In the genomic region with DNA sequence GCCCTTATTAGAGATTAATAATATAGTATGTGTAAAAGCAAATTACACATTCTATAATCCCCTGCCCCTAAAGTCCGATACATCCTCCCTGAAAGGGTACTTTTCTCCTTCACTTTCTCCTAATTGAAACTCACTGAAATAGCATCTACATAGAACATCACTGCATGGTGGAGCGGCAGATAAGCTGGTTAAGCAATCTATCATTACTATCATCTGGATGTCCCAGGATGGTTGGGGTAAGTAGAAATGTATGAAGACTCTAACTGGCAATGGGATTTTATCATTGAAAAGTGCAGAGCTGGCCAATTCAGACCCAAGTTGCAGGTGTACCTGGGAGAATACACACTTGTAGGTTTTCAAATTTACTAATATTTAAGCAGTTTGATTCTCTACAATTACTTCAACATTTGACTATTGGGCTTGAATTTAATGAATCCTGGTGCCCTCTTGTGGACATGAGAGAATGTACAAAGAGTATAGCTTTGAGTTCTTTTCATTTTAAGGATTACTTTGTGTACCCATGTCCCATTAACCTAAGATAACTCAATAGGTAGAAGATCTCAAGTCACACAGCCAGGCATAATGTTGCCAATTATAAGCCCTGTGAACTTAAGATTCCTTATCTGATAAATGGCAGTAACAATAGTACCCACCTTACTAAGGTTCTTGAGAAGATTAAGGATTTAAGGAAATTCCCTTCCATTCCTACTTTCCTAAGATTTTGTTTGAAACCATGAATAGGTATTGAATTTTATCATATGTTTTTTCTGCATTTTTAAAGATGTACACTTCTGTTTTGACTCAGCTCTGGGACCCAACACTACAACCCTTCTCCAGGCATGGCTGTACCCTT, we compare ENCODE assay signal across 8 cellular contexts.
DNase-seq lines count a peak whose midpoint lies in the region; ATAC-seq and TF ChIP-seq lines count a peak whose summit lies in the region.

No MANE protein-coding gene starts in this region.

- DNase-seq in NCI-H2081 (lab: John Stamatoyannopoulos, UW) (peak; percentile 24 to 46), NCI-H2081 treated with DMSO at 0.1 percent for 48 hours (lab: John Stamatoyannopoulos, UW) (no peak), foreskin fibroblast (peak; percentile 28 to 75), retina (peak; percentile 48), islet precursor cell (no peak)

- H3K9ac ChIP-seq in KMS-11, result no peak overlapping the region

- H3K4me2 ChIP-seq in KMS-11, result no peak overlapping the region; the same call in 1 of the 2 replicates

- H3K27ac ChIP-seq in KMS-11, result no peak overlapping the region

- H4K20me1 ChIP-seq in KMS-11 (ENCODE audit: insufficient read depth), result no peaks in the 10 kb centered on the region

- peak; percentile 95 for TF ChIP-seq CTCF in KMS-11 (conservative IDR thresholded peaks at IDR 0.05; ENCODE audit: low read depth, low read length)
- peak; percentile 57 for TF ChIP-seq CTCF in foreskin fibroblast (IDR thresholded peaks at IDR 0.05; ENCODE audit: low read depth, low read length)

- ATAC-seq in SK-N-SH treated with all-trans-retinoic acid at 6 μM for 48 hours (peak; percentile 87), HG02610 (IDR thresholded peaks at IDR 0.05; ENCODE audit: unreplicated experiment) (no peak)

- H2AFZ ChIP-seq in KMS-11 (ENCODE audit: low read depth), result no peak overlapping the region

- H3K36me3 ChIP-seq in KMS-11 (ENCODE audit: insufficient read depth), result no peaks in the 10 kb centered on the region

- H3K4me1 ChIP-seq in KMS-11 (ENCODE audit: low read depth, poor library complexity, severe bottlenecking), result peaks cover 10% of the 10 kb centered on the region

- no peaks in the 10 kb centered on the region for H3K27me3 ChIP-seq in KMS-11 (ENCODE audit: insufficient read depth, low read depth)

- H3K4me3 ChIP-seq in KMS-11 (IDR thresholded peaks at IDR 0.05; ENCODE audit: insufficient read depth, low read depth, low read length) (no peak overlapping the region), foreskin fibroblast (ENCODE audit: low read depth in 1 of 2, low read length in 2 of 2) (no peak overlapping the region)

- H3K79me2 ChIP-seq in KMS-11 (ENCODE audit: insufficient read depth, low read depth), result no peaks in the 10 kb centered on the region

TF ChIP-seq in SK-N-SH treated with all-trans-retinoic acid at 6 μM for 48 hours, 23 proteins besides CTCF, POLR2A, EP300 and RAD21:
- TF ChIP-seq ZFP30 (CRISPR knock-in tag; IDR thresholded peaks at IDR 0.05) (no peak), PPARA (CRISPR knock-in tag; IDR thresholded peaks at IDR 0.05; ENCODE audit: borderline replicate concordance) (no peak), SNAI2 (CRISPR knock-in tag; IDR thresholded peaks at IDR 0.05) (no peak), ZFP3 (CRISPR knock-in tag; IDR thresholded peaks at IDR 0.05) (no peak), ZNF70 (CRISPR knock-in tag; IDR thresholded peaks at IDR 0.05) (no peak), ZNF565 (CRISPR knock-in tag; conservative IDR thresholded peaks at IDR 0.05; ENCODE audit: low read depth) (no peak), ZC3H10 (CRISPR knock-in tag; IDR thresholded peaks at IDR 0.05) (no peak)
- TF ChIP-seq, protein P1, sequence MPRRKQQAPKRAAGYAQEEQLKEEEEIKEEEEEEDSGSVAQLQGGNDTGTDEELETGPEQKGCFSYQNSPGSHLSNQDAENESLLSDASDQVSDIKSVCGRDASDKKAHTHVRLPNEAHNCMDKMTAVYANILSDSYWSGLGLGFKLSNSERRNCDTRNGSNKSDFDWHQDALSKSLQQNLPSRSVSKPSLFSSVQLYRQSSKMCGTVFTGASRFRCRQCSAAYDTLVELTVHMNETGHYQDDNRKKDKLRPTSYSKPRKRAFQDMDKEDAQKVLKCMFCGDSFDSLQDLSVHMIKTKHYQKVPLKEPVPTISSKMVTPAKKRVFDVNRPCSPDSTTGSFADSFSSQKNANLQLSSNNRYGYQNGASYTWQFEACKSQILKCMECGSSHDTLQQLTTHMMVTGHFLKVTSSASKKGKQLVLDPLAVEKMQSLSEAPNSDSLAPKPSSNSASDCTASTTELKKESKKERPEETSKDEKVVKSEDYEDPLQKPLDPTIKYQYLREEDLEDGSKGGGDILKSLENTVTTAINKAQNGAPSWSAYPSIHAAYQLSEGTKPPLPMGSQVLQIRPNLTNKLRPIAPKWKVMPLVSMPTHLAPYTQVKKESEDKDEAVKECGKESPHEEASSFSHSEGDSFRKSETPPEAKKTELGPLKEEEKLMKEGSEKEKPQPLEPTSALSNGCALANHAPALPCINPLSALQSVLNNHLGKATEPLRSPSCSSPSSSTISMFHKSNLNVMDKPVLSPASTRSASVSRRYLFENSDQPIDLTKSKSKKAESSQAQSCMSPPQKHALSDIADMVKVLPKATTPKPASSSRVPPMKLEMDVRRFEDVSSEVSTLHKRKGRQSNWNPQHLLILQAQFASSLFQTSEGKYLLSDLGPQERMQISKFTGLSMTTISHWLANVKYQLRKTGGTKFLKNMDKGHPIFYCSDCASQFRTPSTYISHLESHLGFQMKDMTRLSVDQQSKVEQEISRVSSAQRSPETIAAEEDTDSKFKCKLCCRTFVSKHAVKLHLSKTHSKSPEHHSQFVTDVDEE (CRISPR knock-in tag; IDR thresholded peaks at IDR 0.05), result no peak
- TF ChIP-seq, protein P2, sequence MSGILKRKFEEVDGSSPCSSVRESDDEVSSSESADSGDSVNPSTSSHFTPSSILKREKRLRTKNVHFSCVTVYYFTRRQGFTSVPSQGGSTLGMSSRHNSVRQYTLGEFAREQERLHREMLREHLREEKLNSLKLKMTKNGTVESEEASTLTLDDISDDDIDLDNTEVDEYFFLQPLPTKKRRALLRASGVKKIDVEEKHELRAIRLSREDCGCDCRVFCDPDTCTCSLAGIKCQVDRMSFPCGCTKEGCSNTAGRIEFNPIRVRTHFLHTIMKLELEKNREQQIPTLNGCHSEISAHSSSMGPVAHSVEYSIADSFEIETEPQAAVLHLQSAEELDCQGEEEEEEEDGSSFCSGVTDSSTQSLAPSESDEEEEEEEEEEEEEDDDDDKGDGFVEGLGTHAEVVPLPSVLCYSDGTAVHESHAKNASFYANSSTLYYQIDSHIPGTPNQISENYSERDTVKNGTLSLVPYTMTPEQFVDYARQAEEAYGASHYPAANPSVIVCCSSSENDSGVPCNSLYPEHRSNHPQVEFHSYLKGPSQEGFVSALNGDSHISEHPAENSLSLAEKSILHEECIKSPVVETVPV (CRISPR knock-in tag; IDR thresholded peaks at IDR 0.05), result no peak
- TF ChIP-seq, protein P3, sequence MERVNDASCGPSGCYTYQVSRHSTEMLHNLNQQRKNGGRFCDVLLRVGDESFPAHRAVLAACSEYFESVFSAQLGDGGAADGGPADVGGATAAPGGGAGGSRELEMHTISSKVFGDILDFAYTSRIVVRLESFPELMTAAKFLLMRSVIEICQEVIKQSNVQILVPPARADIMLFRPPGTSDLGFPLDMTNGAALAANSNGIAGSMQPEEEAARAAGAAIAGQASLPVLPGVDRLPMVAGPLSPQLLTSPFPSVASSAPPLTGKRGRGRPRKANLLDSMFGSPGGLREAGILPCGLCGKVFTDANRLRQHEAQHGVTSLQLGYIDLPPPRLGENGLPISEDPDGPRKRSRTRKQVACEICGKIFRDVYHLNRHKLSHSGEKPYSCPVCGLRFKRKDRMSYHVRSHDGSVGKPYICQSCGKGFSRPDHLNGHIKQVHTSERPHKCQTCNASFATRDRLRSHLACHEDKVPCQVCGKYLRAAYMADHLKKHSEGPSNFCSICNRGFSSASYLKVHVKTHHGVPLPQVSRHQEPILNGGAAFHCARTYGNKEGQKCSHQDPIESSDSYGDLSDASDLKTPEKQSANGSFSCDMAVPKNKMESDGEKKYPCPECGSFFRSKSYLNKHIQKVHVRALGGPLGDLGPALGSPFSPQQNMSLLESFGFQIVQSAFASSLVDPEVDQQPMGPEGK (CRISPR knock-in tag; IDR thresholded peaks at IDR 0.05; ENCODE audit: borderline replicate concordance), result no peak
TF ChIP-seq in SK-N-SH treated with all-trans-retinoic acid at 6 μM for 48 hours: peak in this region for 0.

Comparison
In these comparisons a context has a peak if more than half of its experiments do, and no peak if none do; other contexts are left out.
1. DNase-seq: peak in NCI-H2081 (2 of 2), foreskin fibroblast (2 of 2) and retina (single experiment); none in NCI-H2081 treated with DMSO at 0.1 percent for 48 hours (single experiment) and islet precursor cell (single experiment).